In the genomic region with DNA sequence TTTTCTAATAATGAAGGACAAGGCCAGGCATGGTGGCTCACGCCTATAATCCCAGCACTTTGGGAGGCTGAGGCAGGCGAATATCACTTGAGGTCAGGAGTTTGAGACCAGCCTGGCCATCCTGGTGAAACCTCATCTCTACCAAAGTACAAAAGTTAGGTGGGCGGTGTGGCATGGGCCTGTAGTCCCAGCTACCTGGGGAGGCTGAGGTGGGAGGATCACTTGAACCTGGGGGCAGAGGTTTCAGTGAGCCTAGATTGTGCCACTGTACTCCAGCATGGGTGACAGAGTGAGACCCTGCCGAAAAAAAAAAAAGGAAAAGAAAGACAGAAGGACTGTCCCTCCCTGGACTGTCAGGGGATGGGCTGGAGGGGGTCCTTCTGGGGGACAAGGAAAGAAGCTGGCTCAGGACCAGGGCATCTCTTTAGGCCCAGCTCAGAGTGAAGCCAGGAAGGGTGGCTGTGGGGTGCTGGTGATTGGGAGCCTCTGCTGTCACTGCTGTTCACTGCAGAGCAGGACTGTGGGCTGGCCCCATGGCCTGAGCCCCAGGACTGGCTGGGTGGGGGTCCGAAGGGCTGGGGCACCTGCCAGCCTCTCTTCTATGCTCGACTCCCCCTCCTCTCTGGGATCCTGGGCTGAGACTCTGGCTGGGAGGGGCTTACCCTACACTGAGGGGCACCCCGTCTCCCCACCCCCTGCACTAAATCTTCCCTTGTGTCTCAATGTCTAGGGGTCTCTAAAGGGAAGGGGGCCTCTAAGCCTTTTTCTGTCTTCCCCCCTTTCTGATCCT, we compare ENCODE assay signal across 1 cellular context.
TF ChIP-seq lines count a peak whose summit lies in the region.

No MANE protein-coding gene starts in this region.

TF ChIP-seq in SK-N-SH treated with all-trans-retinoic acid at 6 μM for 48 hours, 23 proteins besides CTCF, POLR2A, EP300 and RAD21 (continued from another document):
- TF ChIP-seq, protein P1, sequence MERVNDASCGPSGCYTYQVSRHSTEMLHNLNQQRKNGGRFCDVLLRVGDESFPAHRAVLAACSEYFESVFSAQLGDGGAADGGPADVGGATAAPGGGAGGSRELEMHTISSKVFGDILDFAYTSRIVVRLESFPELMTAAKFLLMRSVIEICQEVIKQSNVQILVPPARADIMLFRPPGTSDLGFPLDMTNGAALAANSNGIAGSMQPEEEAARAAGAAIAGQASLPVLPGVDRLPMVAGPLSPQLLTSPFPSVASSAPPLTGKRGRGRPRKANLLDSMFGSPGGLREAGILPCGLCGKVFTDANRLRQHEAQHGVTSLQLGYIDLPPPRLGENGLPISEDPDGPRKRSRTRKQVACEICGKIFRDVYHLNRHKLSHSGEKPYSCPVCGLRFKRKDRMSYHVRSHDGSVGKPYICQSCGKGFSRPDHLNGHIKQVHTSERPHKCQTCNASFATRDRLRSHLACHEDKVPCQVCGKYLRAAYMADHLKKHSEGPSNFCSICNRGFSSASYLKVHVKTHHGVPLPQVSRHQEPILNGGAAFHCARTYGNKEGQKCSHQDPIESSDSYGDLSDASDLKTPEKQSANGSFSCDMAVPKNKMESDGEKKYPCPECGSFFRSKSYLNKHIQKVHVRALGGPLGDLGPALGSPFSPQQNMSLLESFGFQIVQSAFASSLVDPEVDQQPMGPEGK (CRISPR knock-in tag; IDR thresholded peaks at IDR 0.05; ENCODE audit: borderline replicate concordance): no peak
- TF ChIP-seq ZFP3 (CRISPR knock-in tag; IDR thresholded peaks at IDR 0.05): no peak
- TF ChIP-seq, protein P2, sequence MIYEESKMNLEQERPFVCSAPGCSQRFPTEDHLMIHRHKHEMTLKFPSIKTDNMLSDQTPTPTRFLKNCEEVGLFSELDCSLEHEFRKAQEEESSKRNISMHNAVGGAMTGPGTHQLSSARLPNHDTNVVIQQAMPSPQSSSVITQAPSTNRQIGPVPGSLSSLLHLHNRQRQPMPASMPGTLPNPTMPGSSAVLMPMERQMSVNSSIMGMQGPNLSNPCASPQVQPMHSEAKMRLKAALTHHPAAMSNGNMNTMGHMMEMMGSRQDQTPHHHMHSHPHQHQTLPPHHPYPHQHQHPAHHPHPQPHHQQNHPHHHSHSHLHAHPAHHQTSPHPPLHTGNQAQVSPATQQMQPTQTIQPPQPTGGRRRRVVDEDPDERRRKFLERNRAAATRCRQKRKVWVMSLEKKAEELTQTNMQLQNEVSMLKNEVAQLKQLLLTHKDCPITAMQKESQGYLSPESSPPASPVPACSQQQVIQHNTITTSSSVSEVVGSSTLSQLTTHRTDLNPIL (CRISPR knock-in tag; IDR thresholded peaks at IDR 0.05; ENCODE audit: low read depth): no peak
